Comparison of ENCODE assay signal across 31 cellular contexts in genomic region chr20:17698419-17698818, GRCh38. TPM values are rescaled to one million over a fixed set of nuclear protein-coding genes. Genes with fewer than 3 reads are reported as not detected.
"Had no signal": no experiment of that assay in that cellular context is flagged by ENCODE, and none has a peak within 500 bp of the region (broad histone marks: within the 10 kb centered on the region; RNA-seq: fewer than 3 reads in every experiment).

No MANE protein-coding gene starts in this region.

- H3K9me3 ChIP-seq: colonic mucosa, esophagus squamous epithelium, gastrocnemius medialis, neutrophil, ovary, tibial nerve had no signal

- FAIRE-seq: bronchial epithelial cell, urothelium cell line had no signal

- ATAC-seq: activated CD4-positive, alpha-beta T cell treated with anti-CD3 and anti-CD28 coated beads for 36 hours; gastrocnemius medialis; left ventricle myocardium superior; right cardiac atrium; stimulated activated effector memory CD8-positive, alpha-beta T cell treated with anti-CD3 and anti-CD28 coated beads, Interleukin-12 subunit alpha, Interleukin-12 subunit beta, amount 100 ng/mL, for 72 hours; stimulated activated naive CD8-positive, alpha-beta T cell treated with anti-CD3 and anti-CD28 coated beads, Interleukin-15, amount 100 ng/mL, for 72 hours had no signal

- DNase-seq: activated B cell treated with CpG ODN at 0.5 μM for 24 hours; activated CD4-positive, alpha-beta T cell treated with anti-CD3 and anti-CD28 coated beads for 36 hours; activated CD4-positive, alpha-beta T cell treated with anti-CD3 and anti-CD28 coated beads, Interleukin-2, amount 50 U/mL, for 4 hours; activated CD8-positive, alpha-beta memory T cell treated with anti-CD3 and anti-CD28 coated beads for 24 hours; activated CD8-positive, alpha-beta memory T cell treated with anti-CD3 and anti-CD28 coated beads, Interleukin-2, amount 50 U/mL, for 4 hours; activated naive CD4-positive, alpha-beta T cell; activated naive CD8-positive, alpha-beta T cell treated with anti-CD3 and anti-CD28 coated beads for 36 hours; activated T-cell treated with anti-CD3 and anti-CD28 coated beads, Interleukin-2, amount 50 U/mL, for 24 hours; amniotic stem cell; colonic mucosa; endodermal cell; esophagus squamous epithelium; gastrocnemius medialis; hypothalamus; left ventricle myocardium superior; mammary epithelial cell; midbrain; ovary; stimulated activated CD4-positive, alpha-beta T cell treated with anti-CD3 and anti-CD28 coated beads, Interleukin-2, amount 100 ng/mL, for 24 hours; stimulated activated naive CD8-positive, alpha-beta T cell treated with anti-CD3 and anti-CD28 coated beads, Interleukin-15, amount 100 ng/mL, for 72 hours; T1000 had no signal

- H3K27ac ChIP-seq: colonic mucosa, esophagus squamous epithelium, gastrocnemius medialis, neutrophil, ovary, tibial nerve had no signal

- H3K4me3 ChIP-seq: colonic mucosa, esophagus squamous epithelium, gastrocnemius medialis, ovary, tibial nerve had no signal

- H3K36me3 ChIP-seq: colonic mucosa, esophagus squamous epithelium, gastrocnemius medialis, neutrophil, ovary, tibial nerve had no signal

- H3K4me1 ChIP-seq: colonic mucosa, gastrocnemius medialis, tibial nerve had no signal

- H3K27me3 ChIP-seq: colonic mucosa, esophagus squamous epithelium, gastrocnemius medialis, neutrophil, ovary had no signal

RNA-seq across cellular contexts. Expression of gene BANF2, which starts 1.3 kb away (rescaled TPM):
- total RNA-seq: activated B cell treated with CpG ODN at 0.5 μM for 24 hours; activated CD4-positive, alpha-beta T cell treated with anti-CD3 and anti-CD28 coated beads for 36 hours; activated naive CD8-positive, alpha-beta T cell treated with anti-CD3 and anti-CD28 coated beads for 36 hours; activated T-helper 2 cell treated with anti-CD3 and anti-CD28 coated beads, Interferon-gamma antibody, Interleukin-2, Interleukin-4, amounts not matched to agents 10 μg/mL and 5 μg/mL and 100 μg/mL, durations not matched to agents 14 hours and 24 hours and 36 hours; bronchial epithelial cell; colonic mucosa; endodermal cell; esophagus squamous epithelium; gastrocnemius medialis; left ventricle myocardium superior; mammary epithelial cell; myocyte; ovary; pulmonary artery endothelial cell; right cardiac atrium; skeletal muscle tissue; tibial nerve had no signal
- polyA plus RNA-seq: mammary epithelial cell, ovary, right cardiac atrium had no signal
